ENCODE assay signal across 8 cellular contexts in the genomic region with DNA sequence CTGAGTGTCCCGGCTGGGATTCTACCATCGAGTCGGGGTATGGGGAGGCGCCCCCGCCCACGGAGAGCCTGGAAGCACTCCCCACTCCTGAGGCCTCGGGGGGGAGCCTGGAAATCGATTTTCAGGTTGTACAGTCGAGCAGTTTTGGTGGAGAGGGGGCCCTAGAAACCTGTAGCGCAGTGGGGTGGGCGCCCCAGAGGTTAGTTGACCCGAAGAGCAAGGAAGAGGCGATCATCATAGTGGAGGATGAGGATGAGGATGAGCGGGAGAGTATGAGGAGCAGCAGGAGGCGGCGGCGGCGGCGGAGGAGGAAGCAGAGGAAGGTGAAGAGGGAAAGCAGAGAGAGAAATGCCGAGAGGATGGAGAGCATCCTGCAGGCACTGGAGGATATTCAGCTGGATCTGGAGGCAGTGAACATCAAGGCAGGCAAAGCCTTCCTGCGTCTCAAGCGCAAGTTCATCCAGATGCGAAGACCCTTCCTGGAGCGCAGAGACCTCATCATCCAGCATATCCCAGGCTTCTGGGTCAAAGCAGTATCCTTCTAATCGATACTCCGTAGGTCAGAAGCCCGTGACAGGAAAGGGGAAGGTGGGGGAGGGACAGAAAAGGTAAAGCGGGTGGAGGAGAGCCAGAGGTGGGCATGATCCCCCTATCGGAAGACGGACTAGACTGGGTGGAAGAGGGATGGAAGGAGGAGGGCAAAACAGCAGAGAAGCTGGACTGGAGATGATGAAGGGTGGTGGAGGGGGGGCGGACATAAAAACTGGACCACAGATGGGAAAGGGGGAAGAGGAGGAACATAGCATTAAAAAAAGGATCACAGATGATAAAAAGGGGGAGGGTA. TPM values are rescaled to one million over a fixed set of nuclear protein-coding genes. Genes with fewer than 3 reads are reported as not detected.
DNase-seq lines count a peak whose midpoint lies in the region; ATAC-seq, FAIRE-seq and TF ChIP-seq lines count a peak whose summit lies in the region.

No MANE protein-coding gene starts in this region.

- H3K4me3 ChIP-seq in kidney (ENCODE audit: low read length in 2 of 2) (peak overlapping the region; percentile 63 to 89), suprapubic skin (peak overlapping the region; percentile 77)

- H3K27ac ChIP-seq in kidney (ENCODE audit: low read depth in 2 of 2, low read length in 2 of 2) (peak overlapping the region; percentile 78 to 80), suprapubic skin (peak overlapping the region; percentile 92)

- TF ChIP-seq POLR2A in suprapubic skin (IDR thresholded peaks at IDR 0.05): no peak

- peak overlapping the region; percentile 48 to 58 for H3K9ac ChIP-seq in kidney (ENCODE audit: low read length in 2 of 2)

- DNase-seq in NCI-H748 (lab: John Stamatoyannopoulos, UW; ENCODE audit: unreplicated experiment) (peak; percentile 11), NCI-H748 treated with DMSO at 0.1 percent for 48 hours (lab: John Stamatoyannopoulos, UW) (no peak), kidney (no peak), suprapubic skin (ENCODE audit: low spot score in 2 of 2) (peak in 1 of 2 donors; percentile 74), CD1c-positive myeloid dendritic cell (ENCODE audit: extremely low spot score) (no peak), RCC 7860 (ENCODE audit: low spot score) (no peak)
- DNase-seq in activated naive CD4-positive, alpha-beta T cell treated with anti-CD3 and anti-CD28 coated beads, Interleukin-2, amount 50 U/mL, for 72 hours (ENCODE audit: low spot score in 2 of 2): no peak

- TF ChIP-seq CTCF in kidney (IDR thresholded peaks at IDR 0.05; ENCODE audit: borderline replicate concordance, extremely low read depth, insufficient read depth): no peak
- no peak for TF ChIP-seq CTCF in suprapubic skin (IDR thresholded peaks at IDR 0.05)

- H3K9me3 Mint-ChIP-seq in activated naive CD4-positive, alpha-beta T cell treated with anti-CD3 and anti-CD28 coated beads, Interleukin-2, amount 50 U/mL, for 72 hours: no peaks in the 10 kb centered on the region

- H3K36me3 ChIP-seq in kidney (ENCODE audit: control insufficient read depth in 1 of 2, insufficient read depth in 2 of 2, low read length in 2 of 2) (peaks cover 0 to 8% of the 10 kb centered on the region in 2 donors), suprapubic skin (peaks cover 15% of the 10 kb centered on the region)

- H3K27ac Mint-ChIP-seq in activated naive CD4-positive, alpha-beta T cell treated with anti-CD3 and anti-CD28 coated beads, Interleukin-2, amount 50 U/mL, for 72 hours: peak overlapping the region; percentile 91 to 96

- ATAC-seq in activated naive CD4-positive, alpha-beta T cell treated with anti-CD3 and anti-CD28 coated beads, Interleukin-2, amount 50 U/mL, for 72 hours: no peak
- no peak for ATAC-seq in GM19397 (IDR thresholded peaks at IDR 0.05; ENCODE audit: unreplicated experiment)

- intact Hi-C loops in kidney (cut with DNase I): no loop called here

- H3K36me3 Mint-ChIP-seq in activated naive CD4-positive, alpha-beta T cell treated with anti-CD3 and anti-CD28 coated beads, Interleukin-2, amount 50 U/mL, for 72 hours: peaks cover 33 to 34% of the 10 kb centered on the region in 2 donors

- peaks cover 0 to 4% of the 10 kb centered on the region in 2 donors for H3K4me1 ChIP-seq in kidney (ENCODE audit: control insufficient read depth in 1 of 2, insufficient read depth in 1 of 2, low read depth in 1 of 2, low read length in 2 of 2)
- peaks cover 31% of the 10 kb centered on the region for H3K4me1 ChIP-seq in suprapubic skin

- 35% methylated on average over 30 of the region's 31 CpGs for WGBS in suprapubic skin

- H3K9me3 ChIP-seq in kidney (ENCODE audit: control insufficient read depth in 1 of 2, low read length in 2 of 2): no peaks in the 10 kb centered on the region
- H3K9me3 ChIP-seq in suprapubic skin: no peaks in the 10 kb centered on the region

- TF ChIP-seq EP300 in suprapubic skin (IDR thresholded peaks at IDR 0.05): no peak

- H3K27me3 ChIP-seq in suprapubic skin: no peaks in the 10 kb centered on the region

- FAIRE-seq in kidney (lab: Jason Lieb, UNC) (no peak), RCC 7860 (lab: Jason Lieb, UNC) (no peak)

RNA-seq across cellular contexts. Expression of gene TSPYL2, which starts 0.8 kb away (rescaled TPM):
- total RNA-seq in activated naive CD4-positive, alpha-beta T cell treated with anti-CD3 and anti-CD28 coated beads, Interleukin-2, amount 50 U/mL, for 72 hours: 10 to 100 TPM; 49.6 to 97.4 TPM
- total RNA-seq in kidney (36.6 TPM), suprapubic skin (10 to 100 TPM; 29.4 to 60.7 (median 48.4) TPM)
- polyA plus RNA-seq in kidney (ENCODE audit: insufficient read depth, low read depth, low replicate concordance): 8.0 TPM

RNA-seq across cellular contexts. Expression of gene KANTR, which starts 10.9 kb away (rescaled TPM):
- total RNA-seq in activated naive CD4-positive, alpha-beta T cell treated with anti-CD3 and anti-CD28 coated beads, Interleukin-2, amount 50 U/mL, for 72 hours: 10 to 100 TPM; 25.1 to 26.0 TPM
- total RNA-seq in kidney (11.5 TPM), suprapubic skin (10 to 100 TPM; 16.2 to 81.3 (median 28.6) TPM)
- polyA plus RNA-seq in kidney (ENCODE audit: insufficient read depth, low read depth, low replicate concordance): 3.7 TPM

RNA-seq across cellular contexts. Expression of gene GPR173, which starts 34.4 kb away (rescaled TPM):
- under 1 TPM; 0.11 to 0.14 TPM for total RNA-seq in activated naive CD4-positive, alpha-beta T cell treated with anti-CD3 and anti-CD28 coated beads, Interleukin-2, amount 50 U/mL, for 72 hours
- total RNA-seq in kidney: 5.4 TPM
- polyA plus RNA-seq in kidney (ENCODE audit: insufficient read depth, low read depth, low replicate concordance): 1.7 TPM
- total RNA-seq in suprapubic skin: 1 to 10 TPM in 1 of 4 donors, under 1 TPM in 3; 0.21 to 2.3 (median 0.72) TPM
